ENCODE assay signal across 1 cellular context in the genomic region with DNA sequence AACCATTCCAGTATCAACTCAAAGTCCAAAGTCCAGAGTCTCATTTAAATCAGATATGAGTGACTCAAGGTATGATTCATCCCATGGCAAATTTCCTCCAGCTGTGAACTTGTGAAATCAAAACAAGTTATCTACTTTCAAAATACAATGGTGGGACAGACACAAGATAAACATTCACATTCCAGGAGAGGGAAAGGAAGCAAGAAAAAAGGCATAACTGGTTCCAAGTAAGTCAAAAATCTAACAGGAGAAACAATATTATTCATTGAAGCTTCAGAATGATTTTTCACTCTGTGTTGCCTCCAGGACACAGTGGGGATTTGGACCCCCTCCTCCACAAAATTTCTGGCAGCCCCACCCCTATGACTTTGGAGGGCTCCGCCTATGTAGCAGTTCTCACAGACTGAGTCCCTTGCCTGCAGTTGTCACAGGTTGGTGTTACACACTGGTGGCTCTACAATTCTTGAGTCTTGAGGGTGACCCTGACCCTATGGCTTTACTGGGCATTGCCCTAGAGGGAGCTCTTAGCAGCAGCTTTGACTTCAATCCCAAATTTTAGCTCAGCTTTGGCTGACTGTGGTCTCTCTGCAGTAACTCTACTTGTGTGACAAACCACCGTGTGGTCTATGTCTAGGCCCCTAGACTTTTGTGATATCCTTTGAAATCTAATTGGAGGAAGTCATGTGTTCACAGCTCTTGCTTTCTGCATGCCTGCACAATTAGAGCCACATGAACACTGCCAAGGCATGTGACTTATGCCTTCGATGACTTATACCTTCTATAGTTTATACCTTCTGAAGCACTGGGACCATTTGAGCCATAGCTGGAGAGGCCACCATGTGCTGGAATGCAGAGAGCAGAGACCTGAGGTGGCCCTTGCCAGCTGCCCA.
TF ChIP-seq lines count a peak whose summit lies in the region.

No MANE protein-coding gene starts in this region.

TF ChIP-seq in HCT116, 20 proteins besides CTCF, POLR2A, EP300 and RAD21 (continued from another document):
- TF ChIP-seq FOSL1 (IDR thresholded peaks at IDR 0.05; ENCODE audit: low read depth) (peak; percentile 95), SRF (IDR thresholded peaks at IDR 0.05; ENCODE audit: low read depth) (peak; percentile 60), MAX (IDR thresholded peaks at IDR 0.05) (peak; percentile 62), TCF7L2 (IDR thresholded peaks at IDR 0.05; ENCODE audit: borderline replicate concordance, extremely low read depth, insufficient read depth, insufficient read length) (peak; percentile 8), ZNF274 (IDR thresholded peaks at IDR 0.05; ENCODE audit: low read depth, low read length) (no peak), SIN3A (IDR thresholded peaks at IDR 0.05; ENCODE audit: low read depth) (no peak), EZH2phosphoT487 (IDR thresholded peaks at IDR 0.05; ENCODE audit: borderline replicate concordance) (no peak), ZFX (IDR thresholded peaks at IDR 0.05) (no peak), ELF1 (IDR thresholded peaks at IDR 0.05; ENCODE audit: borderline replicate concordance, low read depth) (no peak), SP1 (IDR thresholded peaks at IDR 0.05; ENCODE audit: low read depth) (peak; percentile 88), EZH2 (IDR thresholded peaks at IDR 0.05) (no peak), CEBPB (IDR thresholded peaks at IDR 0.05; ENCODE audit: low read depth) (peak; percentile 97)
- TF ChIP-seq, protein P1, sequence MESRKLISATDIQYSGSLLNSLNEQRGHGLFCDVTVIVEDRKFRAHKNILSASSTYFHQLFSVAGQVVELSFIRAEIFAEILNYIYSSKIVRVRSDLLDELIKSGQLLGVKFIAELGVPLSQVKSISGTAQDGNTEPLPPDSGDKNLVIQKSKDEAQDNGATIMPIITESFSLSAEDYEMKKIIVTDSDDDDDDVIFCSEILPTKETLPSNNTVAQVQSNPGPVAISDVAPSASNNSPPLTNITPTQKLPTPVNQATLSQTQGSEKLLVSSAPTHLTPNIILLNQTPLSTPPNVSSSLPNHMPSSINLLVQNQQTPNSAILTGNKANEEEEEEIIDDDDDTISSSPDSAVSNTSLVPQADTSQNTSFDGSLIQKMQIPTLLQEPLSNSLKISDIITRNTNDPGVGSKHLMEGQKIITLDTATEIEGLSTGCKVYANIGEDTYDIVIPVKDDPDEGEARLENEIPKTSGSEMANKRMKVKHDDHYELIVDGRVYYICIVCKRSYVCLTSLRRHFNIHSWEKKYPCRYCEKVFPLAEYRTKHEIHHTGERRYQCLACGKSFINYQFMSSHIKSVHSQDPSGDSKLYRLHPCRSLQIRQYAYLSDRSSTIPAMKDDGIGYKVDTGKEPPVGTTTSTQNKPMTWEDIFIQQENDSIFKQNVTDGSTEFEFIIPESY (IDR thresholded peaks at IDR 0.05; ENCODE audit: extremely low read depth, insufficient replicate concordance, low read length) = no peak
- TF ChIP-seq, protein P2, sequence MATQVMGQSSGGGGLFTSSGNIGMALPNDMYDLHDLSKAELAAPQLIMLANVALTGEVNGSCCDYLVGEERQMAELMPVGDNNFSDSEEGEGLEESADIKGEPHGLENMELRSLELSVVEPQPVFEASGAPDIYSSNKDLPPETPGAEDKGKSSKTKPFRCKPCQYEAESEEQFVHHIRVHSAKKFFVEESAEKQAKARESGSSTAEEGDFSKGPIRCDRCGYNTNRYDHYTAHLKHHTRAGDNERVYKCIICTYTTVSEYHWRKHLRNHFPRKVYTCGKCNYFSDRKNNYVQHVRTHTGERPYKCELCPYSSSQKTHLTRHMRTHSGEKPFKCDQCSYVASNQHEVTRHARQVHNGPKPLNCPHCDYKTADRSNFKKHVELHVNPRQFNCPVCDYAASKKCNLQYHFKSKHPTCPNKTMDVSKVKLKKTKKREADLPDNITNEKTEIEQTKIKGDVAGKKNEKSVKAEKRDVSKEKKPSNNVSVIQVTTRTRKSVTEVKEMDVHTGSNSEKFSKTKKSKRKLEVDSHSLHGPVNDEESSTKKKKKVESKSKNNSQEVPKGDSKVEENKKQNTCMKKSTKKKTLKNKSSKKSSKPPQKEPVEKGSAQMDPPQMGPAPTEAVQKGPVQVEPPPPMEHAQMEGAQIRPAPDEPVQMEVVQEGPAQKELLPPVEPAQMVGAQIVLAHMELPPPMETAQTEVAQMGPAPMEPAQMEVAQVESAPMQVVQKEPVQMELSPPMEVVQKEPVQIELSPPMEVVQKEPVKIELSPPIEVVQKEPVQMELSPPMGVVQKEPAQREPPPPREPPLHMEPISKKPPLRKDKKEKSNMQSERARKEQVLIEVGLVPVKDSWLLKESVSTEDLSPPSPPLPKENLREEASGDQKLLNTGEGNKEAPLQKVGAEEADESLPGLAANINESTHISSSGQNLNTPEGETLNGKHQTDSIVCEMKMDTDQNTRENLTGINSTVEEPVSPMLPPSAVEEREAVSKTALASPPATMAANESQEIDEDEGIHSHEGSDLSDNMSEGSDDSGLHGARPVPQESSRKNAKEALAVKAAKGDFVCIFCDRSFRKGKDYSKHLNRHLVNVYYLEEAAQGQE (IDR thresholded peaks at IDR 0.05; ENCODE audit: low read depth) = no peak
- TF ChIP-seq, protein P3, sequence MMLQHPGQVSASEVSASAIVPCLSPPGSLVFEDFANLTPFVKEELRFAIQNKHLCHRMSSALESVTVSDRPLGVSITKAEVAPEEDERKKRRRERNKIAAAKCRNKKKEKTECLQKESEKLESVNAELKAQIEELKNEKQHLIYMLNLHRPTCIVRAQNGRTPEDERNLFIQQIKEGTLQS (IDR thresholded peaks at IDR 0.05) = peak; percentile 23; the same call in 1 of the 2 replicates
